7 cellular contexts compared by ENCODE assay signal in genomic region chr1:184050631-184051030, GRCh38. TPM values are rescaled to one million over a fixed set of nuclear protein-coding genes. Genes with fewer than 3 reads are reported as not detected.
DNase-seq lines count a peak whose midpoint lies in the region; ATAC-seq, FAIRE-seq and TF ChIP-seq lines count a peak whose summit lies in the region.

No MANE protein-coding gene starts in this region.

- TF ChIP-seq CTCF in HCT116 (IDR thresholded peaks at IDR 0.05 in 2 of 3, conservative IDR thresholded peaks at IDR 0.05 in 1 of 3; ENCODE audit: borderline replicate concordance in 1 of 3, insufficient read depth in 1 of 3, low read depth in 2 of 3, low read length in 2 of 3) (no peak), WI38 (IDR thresholded peaks at IDR 0.05; ENCODE audit: low read depth, low read length) (no peak), hepatocyte (IDR thresholded peaks at IDR 0.05; ENCODE audit: poor library complexity) (no peak), D721Med (IDR thresholded peaks at IDR 0.05; ENCODE audit: insufficient read depth, missing control alignments) (no peak)

- no peak for FAIRE-seq in D721Med (lab: Jason Lieb, UNC)

- H2AFZ ChIP-seq in HCT116 (ENCODE audit: low read depth, low read length, poor library complexity, severe bottlenecking) (peak overlapping the region; percentile 72), hepatocyte (peak overlapping the region; percentile 88)

- H3K9me3 ChIP-seq in HCT116 (ENCODE audit: control insufficient read depth in 1 of 2, insufficient read depth in 1 of 2, low read depth in 1 of 2, low read length in 2 of 2), result no peaks in the 10 kb centered on the region
- H3K9me3 ChIP-seq in hepatocyte (ENCODE audit: low read depth), result no peaks in the 10 kb centered on the region

- H3K9me3 Mint-ChIP-seq in stimulated activated naive B cell treated with anti-CD40 and anti-IgM and Interleukin-4, amounts not matched to agents 10 μg/mL and 1 μg/mL and 100 μg/mL, for 72 hours, result no peaks in the 10 kb centered on the region

- H3K36me3 ChIP-seq in HCT116 (ENCODE audit: control insufficient read depth in 1 of 2, insufficient read depth in 2 of 2, low read length in 2 of 2) (0 out of 4 replicates have a peak, but pooled peaks cover 0 to 5% of the 10 kb centered on the region in 2 experiments), hepatocyte (replicated peaks; ENCODE audit: insufficient read depth, low read depth) (no peaks in the 10 kb centered on the region)

- no peak for ATAC-seq in HCT116
- no peak for ATAC-seq in stimulated activated naive B cell treated with anti-CD40 and anti-IgM and Interleukin-4, amounts not matched to agents 10 μg/mL and 1 μg/mL and 100 μg/mL, for 72 hours (replicated peaks)
- ATAC-seq in activated CD4-positive, CD25-positive, alpha-beta regulatory T cell treated with anti-CD3 and anti-CD28 coated beads, Interleukin-2, amount 50 U/mL, for 24 hours, result no peak

- POLR2A ChIA-PET in HCT116 (lab: Charles Lee), result interaction anchor here (1.1 to 1.7 kb wide), 3 partner anchors 10 to 107 kb away, joined by 3 to 7 read pairs (median 3); no protein-coding TSS in a partner anchor

- no TSS peak for BruUV-seq in HCT116 (replicated peaks; lab: Mats Ljungman, UMichigan)

- peak overlapping the region; percentile 99 for H3K27ac Mint-ChIP-seq in stimulated activated naive B cell treated with anti-CD40 and anti-IgM and Interleukin-4, amounts not matched to agents 10 μg/mL and 1 μg/mL and 100 μg/mL, for 72 hours

- TF ChIP-seq RAD21 in HCT116 (IDR thresholded peaks at IDR 0.05; ENCODE audit: low read depth), result no peak

- no peaks in the 10 kb centered on the region; the same call in 1 of the 2 replicates for H3K27me3 ChIP-seq in HCT116 (ENCODE audit: insufficient read depth, low read length)
- no peaks in the 10 kb centered on the region for H3K27me3 ChIP-seq in hepatocyte

- CTCF ChIA-PET in HCT116 (lab: Charles Lee), result interaction anchor here (1.4 kb wide), 1 partner anchor 135 kb away, joined by 4 read pairs; no protein-coding TSS in a partner anchor

- intact Hi-C loops in HCT116 (cut with micrococcal nuclease), result loop anchor here (2.0 to 5.0 kb wide), 2 partner anchors 414 to 863 kb away; partner anchors contain the start of gene LAMC2

- H3K9me2 ChIP-seq in HCT116 (ENCODE audit: insufficient read depth) (0 out of 2 replicates have a peak, but pooled peaks cover 3% of the 10 kb centered on the region), hepatocyte (replicated peaks; ENCODE audit: insufficient read depth) (no peaks in the 10 kb centered on the region)

- H4K20me1 ChIP-seq in HCT116 (ENCODE audit: insufficient read depth), result no peaks in the 10 kb centered on the region
- no peaks in the 10 kb centered on the region for H4K20me1 ChIP-seq in hepatocyte (ENCODE audit: insufficient read depth, poor library complexity, severe bottlenecking)

- H3K9ac ChIP-seq in HCT116 (ENCODE audit: low read length), result peak overlapping the region; percentile 77

- peak overlapping the region in 1 of 2 donors; percentile 88 for H3K4me3 Mint-ChIP-seq in stimulated activated naive B cell treated with anti-CD40 and anti-IgM and Interleukin-4, amounts not matched to agents 10 μg/mL and 1 μg/mL and 100 μg/mL, for 72 hours

- H3K27ac ChIP-seq in HCT116 (ENCODE audit: low read depth, low read length), result peak overlapping the region; percentile 86
- H3K27ac ChIP-seq in hepatocyte, result peak overlapping the region; percentile 98

- peak overlapping the region; percentile 76 to 81 for H3K4me3 ChIP-seq in HCT116 (replicated peaks in 1 of 2; ENCODE audit: low read depth in 1 of 2, low read length in 2 of 2)
- peak overlapping the region; percentile 68 for H3K4me3 ChIP-seq in WI38 (ENCODE audit: low read depth, low read length)
- H3K4me3 ChIP-seq in hepatocyte, result peak overlapping the region; percentile 85

- RAD21 ChIA-PET in HCT116 (lab: Charles Lee; ENCODE audit: low non-redundant PET in 1 of 2, low total read pairs in 2 of 2, uncharacterized antibody in 2 of 2, unreplicated experiment in 2 of 2), result interaction anchor here in 1 of 2 experiments (0.6 kb wide), 1 partner anchor 138 kb away, joined by 4 read pairs; no protein-coding TSS in a partner anchor

- H3K4me2 ChIP-seq in HCT116 (ENCODE audit: low read length), result peak overlapping the region; percentile 93
- peak overlapping the region; percentile 90 for H3K4me2 ChIP-seq in hepatocyte

- H3K36me3 Mint-ChIP-seq in stimulated activated naive B cell treated with anti-CD40 and anti-IgM and Interleukin-4, amounts not matched to agents 10 μg/mL and 1 μg/mL and 100 μg/mL, for 72 hours, result peaks cover 0 to 15% of the 10 kb centered on the region in 2 donors

- peaks cover 23% of the 10 kb centered on the region for H3K79me2 ChIP-seq in HCT116 (ENCODE audit: insufficient read depth, low read length)
- peaks cover 19% of the 10 kb centered on the region for H3K79me2 ChIP-seq in hepatocyte

- DNase-seq in HCT116 (ENCODE audit: low read depth, low spot score) (no peak), hepatocyte (ENCODE audit: low spot score) (no peak), D721Med (ENCODE audit: insufficient read length, low spot score) (no peak)
- no peak for DNase-seq in stimulated activated naive B cell treated with anti-CD40 and anti-IgM and Interleukin-4, amounts not matched to agents 10 μg/mL and 1 μg/mL and 100 μg/mL, for 72 hours
- no peak for DNase-seq in stimulated activated CD8-positive, alpha-beta memory T cell treated with anti-CD3 and anti-CD28 coated beads, Interleukin-4, amount 100 ng/mL, for 48 hours

- H3K27me3 Mint-ChIP-seq in stimulated activated naive B cell treated with anti-CD40 and anti-IgM and Interleukin-4, amounts not matched to agents 10 μg/mL and 1 μg/mL and 100 μg/mL, for 72 hours, result peaks cover 36 to 43% of the 10 kb centered on the region in 2 donors

- peaks cover 13 to 27% of the 10 kb centered on the region in 2 donors for H3K4me1 Mint-ChIP-seq in stimulated activated naive B cell treated with anti-CD40 and anti-IgM and Interleukin-4, amounts not matched to agents 10 μg/mL and 1 μg/mL and 100 μg/mL, for 72 hours

- no peak for TF ChIP-seq POLR2A in HCT116 (IDR thresholded peaks at IDR 0.05; ENCODE audit: borderline replicate concordance, extremely low read depth, insufficient read depth, insufficient read length)

- H3K4me1 ChIP-seq in HCT116 (ENCODE audit: control insufficient read depth in 1 of 2, insufficient read depth in 2 of 2, low read length in 2 of 2), result peaks cover 2 to 21% of the 10 kb centered on the region in 2 experiments; a peak in 3 of 4 replicates
- H3K4me1 ChIP-seq in hepatocyte (ENCODE audit: insufficient read depth), result peaks cover 9% of the 10 kb centered on the region

TF ChIP-seq in HCT116, 20 proteins besides CTCF, POLR2A, EP300 and RAD21:
- TF ChIP-seq SRF (IDR thresholded peaks at IDR 0.05; ENCODE audit: low read depth), result no peak
- no peak for TF ChIP-seq ZFX (IDR thresholded peaks at IDR 0.05)
- no peak for TF ChIP-seq ATF3 (IDR thresholded peaks at IDR 0.05)
- no peak for TF ChIP-seq YY1 (IDR thresholded peaks at IDR 0.05; ENCODE audit: extremely low read depth, insufficient replicate concordance, low read depth, low read length)
- TF ChIP-seq POLR2AphosphoS5 (IDR thresholded peaks at IDR 0.05; ENCODE audit: low read depth, low read length), result no peak
- no peak for TF ChIP-seq TCF7L2 (IDR thresholded peaks at IDR 0.05; ENCODE audit: borderline replicate concordance, extremely low read depth, insufficient read depth, insufficient read length)
- no peak for TF ChIP-seq JUND (IDR thresholded peaks at IDR 0.05)
- TF ChIP-seq SP1 (IDR thresholded peaks at IDR 0.05; ENCODE audit: low read depth), result no peak

RNA-seq across cellular contexts. Expression of gene TSEN15, which starts 0.9 kb away (rescaled TPM):
- total RNA-seq in HCT116 (2021; ENCODE audit: unreplicated experiment), result 31.1 TPM
- 15.4 and 22.3 TPM in 2 replicates for polyA plus RNA-seq in HCT116 (2012)
- total RNA-seq in hepatocyte, result 46.5 and 61.0 TPM in 2 replicates
- 20.7 and 35.7 TPM in 2 replicates for polyA plus RNA-seq in hepatocyte

RNA-seq across cellular contexts. Expression of gene COLGALT2, which starts 13.1 kb away (rescaled TPM):
- 0.22 TPM for total RNA-seq in HCT116 (2021; ENCODE audit: unreplicated experiment)
- 0.09 TPM in 2 replicates for polyA plus RNA-seq in HCT116 (2012)
- total RNA-seq in hepatocyte, result 1.5 and 1.7 TPM in 2 replicates
- polyA plus RNA-seq in hepatocyte, result 0.39 and 0.66 TPM in 2 replicates
